Comparison of ENCODE assay signal across 27 cellular contexts in the genomic region with DNA sequence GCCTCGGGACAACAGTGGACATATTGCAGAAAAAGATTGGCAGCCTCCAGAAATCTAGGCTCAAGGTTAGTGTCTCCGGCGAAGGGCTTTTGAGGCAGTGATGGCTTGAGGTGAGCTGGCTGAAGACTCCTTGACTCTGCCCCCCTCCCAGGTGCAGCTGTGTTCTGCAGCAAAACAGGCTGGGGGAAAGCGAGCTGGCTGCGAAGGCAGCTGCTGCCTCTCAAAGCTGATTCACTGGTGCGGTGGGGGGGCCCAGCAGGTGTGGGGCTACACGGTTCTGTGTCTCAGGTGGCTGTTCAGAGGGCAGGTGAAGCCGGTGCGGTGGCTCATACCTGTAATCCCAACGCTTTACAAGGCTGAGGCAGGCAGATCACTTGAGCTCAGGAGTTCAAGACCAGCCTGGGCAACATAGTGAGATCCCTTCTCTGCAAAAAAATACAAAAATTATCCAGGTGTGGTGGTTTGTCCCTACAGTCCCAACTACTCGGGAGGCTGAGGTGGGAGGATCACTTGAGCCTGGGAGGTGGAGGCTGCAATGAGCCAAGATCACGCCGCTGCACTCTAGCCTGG. TPM values are rescaled to one million over a fixed set of nuclear protein-coding genes. Genes with fewer than 3 reads are reported as not detected.
DNase-seq lines count a peak whose midpoint lies in the region; ATAC-seq and TF ChIP-seq lines count a peak whose summit lies in the region.
"Had no signal": no experiment of that assay in that cellular context is flagged by ENCODE, and none has a peak within 500 bp of the region (broad histone marks: within the 10 kb centered on the region; RNA-seq: fewer than 3 reads in every experiment).

No MANE protein-coding gene starts in this region.

- no peaks in the 10 kb centered on the region for H3K9me3 Mint-ChIP-seq in activated CD4-positive, alpha-beta T cell treated with anti-CD3 and anti-CD28 coated beads, Interleukin-2, amount 10 ng/mL, durations not matched to agents 7 days and 5 days
- H3K9me3 Mint-ChIP-seq: CD4-positive, alpha-beta memory T cell; GM23338; memory B cell; T-helper 1 cell treated with Interleukin-12 subunit alpha and Interleukin-12 subunit beta and Interleukin-4 antibody, amounts not matched to agents 30 μg/mL and 1 μg/mL, for 36 hours; type B pancreatic cell had no signal

- H3K4me1 Mint-ChIP-seq in activated CD4-positive, alpha-beta T cell treated with anti-CD3 and anti-CD28 coated beads, Interleukin-2, amount 10 ng/mL, durations not matched to agents 7 days and 5 days = peaks cover 7% of the 10 kb centered on the region
- H3K4me1 Mint-ChIP-seq: CD4-positive, alpha-beta memory T cell; GM23338; memory B cell had no signal

- ATAC-seq in HG02571 (IDR thresholded peaks at IDR 0.05; ENCODE audit: unreplicated experiment) (no peak), HG03097 (IDR thresholded peaks at IDR 0.05; ENCODE audit: low FRiP score, unreplicated experiment) (no peak)
- ATAC-seq: GM23338, heart right ventricle had no signal

- no peaks in the 10 kb centered on the region for H4K20me1 ChIP-seq in osteoblast (ENCODE audit: insufficient read depth, low read length)

- H3K4me3 ChIP-seq in osteoblast (ENCODE audit: insufficient read depth, low read length) = no peak overlapping the region
- H3K4me3 ChIP-seq: GM23338, heart right ventricle had no signal

- H3K79me2 ChIP-seq in osteoblast (ENCODE audit: insufficient read depth, low read length) = no peaks in the 10 kb centered on the region

- no peak for TF ChIP-seq CTCF in osteoblast (IDR thresholded peaks at IDR 0.05; ENCODE audit: extremely low read depth, low read depth, low read length)

- no peak overlapping the region for H3K27ac ChIP-seq in osteoblast (ENCODE audit: low read depth, low read length)
- H3K27ac ChIP-seq: heart right ventricle had no signal

- H3K27me3 ChIP-seq in osteoblast (ENCODE audit: insufficient read depth, low read length) = no peaks in the 10 kb centered on the region
- H3K27me3 ChIP-seq: heart right ventricle had no signal

- CTCF ChIA-PET in activated CD4-positive, alpha-beta T cell treated with anti-CD3 and anti-CD28 coated beads, Interleukin-2, amount 10 ng/mL, durations not matched to agents 7 days and 5 days (lab: Charles Lee) = interaction anchor here (1.2 to 1.6 kb wide), 2 partner anchors 18 to 45 kb away, joined by 3 to 4 read pairs; partner anchors contain the start of gene MGRN1

- H2AFZ ChIP-seq in osteoblast (ENCODE audit: low read length) = no peak overlapping the region
- H2AFZ ChIP-seq: GM23338 had no signal

- no peaks in the 10 kb centered on the region for H3K27me3 Mint-ChIP-seq in activated CD4-positive, alpha-beta T cell treated with anti-CD3 and anti-CD28 coated beads, Interleukin-2, amount 10 ng/mL, durations not matched to agents 7 days and 5 days
- H3K27me3 Mint-ChIP-seq: CD4-positive, alpha-beta memory T cell; memory B cell; type B pancreatic cell had no signal

- no peaks in the 10 kb centered on the region for H3K4me1 ChIP-seq in osteoblast (ENCODE audit: insufficient read depth, low read length)
- H3K4me1 ChIP-seq: heart right ventricle had no signal

- POLR2A ChIA-PET in activated CD4-positive, alpha-beta T cell treated with anti-CD3 and anti-CD28 coated beads, Interleukin-2, amount 10 ng/mL, durations not matched to agents 7 days and 5 days (lab: Charles Lee) = no interaction called here

- DNase-seq in NCI-H1436 (lab: John Stamatoyannopoulos, UW) = peak; percentile 21
- DNase-seq in NCI-H1436 treated with DMSO at 0.1 percent for 48 hours (lab: John Stamatoyannopoulos, UW) = no peak
- peak; percentile 49 for DNase-seq in NCI-H187 treated with DMSO at 0.1 percent for 48 hours (lab: John Stamatoyannopoulos, UW)
- peak; percentile 77 for DNase-seq in NCI-H510A treated with DMSO at 0.1 percent for 48 hours (lab: John Stamatoyannopoulos, UW)
- DNase-seq in osteoblast (ENCODE audit: insufficient read length, low spot score, missing footprints) = peak; percentile 59
- DNase-seq in activated CD4-positive, alpha-beta T cell treated with anti-CD3 and anti-CD28 coated beads, Interleukin-2, amount 10 ng/mL, durations not matched to agents 7 days and 5 days = no peak
- DNase-seq: activated CD4-positive, alpha-beta T cell treated with anti-CD3 and anti-CD28 coated beads for 4 hours; activated naive CD4-positive, alpha-beta T cell treated with Interleukin-2 at 50 U/mL for 16 hours; activated T-cell treated with anti-CD3 and anti-CD28 coated beads, Interleukin-2, amount 50 U/mL, for 48 hours; AML-193; CD4-positive, alpha-beta memory T cell; effector CD4-positive, alpha-beta T cell; erythroblast; foreskin fibroblast; heart right ventricle; nucleus accumbens had no signal

- no peaks in the 10 kb centered on the region for H3K36me3 ChIP-seq in osteoblast (ENCODE audit: insufficient read depth, low read length)
- H3K36me3 ChIP-seq: heart right ventricle had no signal

- no peaks in the 10 kb centered on the region for H3K9me3 ChIP-seq in osteoblast (ENCODE audit: low read depth, low read length)
- H3K9me3 ChIP-seq: heart right ventricle had no signal

- no peaks in the 10 kb centered on the region for H3K36me3 Mint-ChIP-seq in activated CD4-positive, alpha-beta T cell treated with anti-CD3 and anti-CD28 coated beads, Interleukin-2, amount 10 ng/mL, durations not matched to agents 7 days and 5 days (ENCODE audit: low read depth)
- H3K36me3 Mint-ChIP-seq: CD4-positive, alpha-beta memory T cell; memory B cell; type B pancreatic cell had no signal

- no peak overlapping the region for H3K4me3 Mint-ChIP-seq in activated CD4-positive, alpha-beta T cell treated with anti-CD3 and anti-CD28 coated beads, Interleukin-2, amount 10 ng/mL, durations not matched to agents 7 days and 5 days
- H3K4me3 Mint-ChIP-seq: CD4-positive, alpha-beta memory T cell; GM23338; memory B cell; T-helper 1 cell treated with Interleukin-12 subunit alpha and Interleukin-12 subunit beta and Interleukin-4 antibody, amounts not matched to agents 30 μg/mL and 1 μg/mL, for 36 hours; type B pancreatic cell had no signal

- no peak overlapping the region for H3K27ac Mint-ChIP-seq in activated CD4-positive, alpha-beta T cell treated with anti-CD3 and anti-CD28 coated beads, Interleukin-2, amount 10 ng/mL, durations not matched to agents 7 days and 5 days
- H3K27ac Mint-ChIP-seq: CD4-positive, alpha-beta memory T cell; GM23338; memory B cell; T-helper 1 cell treated with Interleukin-12 subunit alpha and Interleukin-12 subunit beta and Interleukin-4 antibody, amounts not matched to agents 30 μg/mL and 1 μg/mL, for 36 hours; type B pancreatic cell had no signal

- no peak overlapping the region for H3K4me2 ChIP-seq in osteoblast (ENCODE audit: insufficient read depth, low read length)
- H3K4me2 ChIP-seq: GM23338 had no signal

RNA-seq across cellular contexts. Expression of gene C16orf96, which starts 22.9 kb away (rescaled TPM):
- under 0.01 TPM in 1 of 2 replicates, not detected in the other for total RNA-seq in osteoblast
- total RNA-seq in activated CD4-positive, alpha-beta T cell treated with anti-CD3 and anti-CD28 coated beads, Interleukin-2, amount 10 ng/mL, durations not matched to agents 7 days and 5 days = under 1 TPM; 0.21 to 0.22 TPM
- total RNA-seq: A172, HT1080, NCI-H460, pulmonary artery endothelial cell, RPMI7951 had no signal

RNA-seq across cellular contexts. Expression of gene UBALD1, which starts 35.6 kb away (rescaled TPM):
- 6.2 and 9.4 TPM in 2 replicates for total RNA-seq in osteoblast
- 10 to 100 TPM; 21.5 to 22.2 TPM for total RNA-seq in activated CD4-positive, alpha-beta T cell treated with anti-CD3 and anti-CD28 coated beads, Interleukin-2, amount 10 ng/mL, durations not matched to agents 7 days and 5 days

RNA-seq across cellular contexts. Expression of gene CDIP1, which starts 40.5 kb away (rescaled TPM):
- 10.5 and 13.6 TPM in 2 replicates for total RNA-seq in osteoblast
- 10 to 100 TPM; 44.2 to 45.2 TPM for total RNA-seq in activated CD4-positive, alpha-beta T cell treated with anti-CD3 and anti-CD28 coated beads, Interleukin-2, amount 10 ng/mL, durations not matched to agents 7 days and 5 days

RNA-seq across cellular contexts. Expression of gene MGRN1, which starts 45.6 kb away (rescaled TPM):
- 41.5 and 46.7 TPM in 2 replicates for total RNA-seq in osteoblast
- 10 to 100 TPM; 74.4 to 79.5 TPM for total RNA-seq in activated CD4-positive, alpha-beta T cell treated with anti-CD3 and anti-CD28 coated beads, Interleukin-2, amount 10 ng/mL, durations not matched to agents 7 days and 5 days

Comparison
In these comparisons a context has a peak if more than half of its experiments do, and no peak if none do; other contexts are left out.
1. DNase-seq: peak in NCI-H1436 (single experiment), NCI-H187 treated with DMSO at 0.1 percent for 48 hours (single experiment), NCI-H510A treated with DMSO at 0.1 percent for 48 hours (single experiment) and osteoblast (single experiment); none in NCI-H1436 treated with DMSO at 0.1 percent for 48 hours (single experiment) and activated CD4-positive, alpha-beta T cell treated with anti-CD3 and anti-CD28 coated beads, Interleukin-2, amount 10 ng/mL, durations not matched to agents 7 days and 5 days (single experiment).